In genomic region chr13:39415403-39415802, GRCh38 we compare ENCODE assay signal across 8 cellular contexts.
DNase-seq lines count a peak whose midpoint lies in the region; ATAC-seq, FAIRE-seq and TF ChIP-seq lines count a peak whose summit lies in the region.

No MANE protein-coding gene starts in this region.

- no peaks in the 10 kb centered on the region for H3K9me3 ChIP-seq in SJSA1 (replicated peaks)

- CTCF ChIA-PET in activated CD4-positive, alpha-beta T cell treated with anti-CD3 and anti-CD28 coated beads for 36 hours (lab: Charles Lee) = interaction anchor here (0.6 to 2.2 kb wide), 6 partner anchors 10 to 240 kb away, joined by 3 to 6 read pairs (median 4); partner anchors contain the start of gene COG6

- H3K27me3 Mint-ChIP-seq in activated CD4-positive, alpha-beta T cell treated with anti-CD3 and anti-CD28 coated beads for 36 hours = peaks cover 16% of the 10 kb centered on the region
- H3K27me3 Mint-ChIP-seq in activated CD4-positive, alpha-beta T cell treated with anti-CD3 and anti-CD28 coated beads, Interleukin-2, amount 10 ng/mL, durations not matched to agents 24 days and 14 days = peaks cover 9% of the 10 kb centered on the region

- no peak for ATAC-seq in activated CD4-positive, alpha-beta T cell treated with anti-CD3 and anti-CD28 coated beads for 36 hours
- ATAC-seq in stimulated activated effector memory CD8-positive, alpha-beta T cell treated with anti-CD3 and anti-CD28 coated beads, Interleukin-12 subunit alpha, Interleukin-12 subunit beta, amount 100 ng/mL, for 72 hours = no peak

- intact Hi-C loops in activated CD4-positive, alpha-beta T cell treated with anti-CD3 and anti-CD28 coated beads for 36 hours (cut with DNase I, micrococcal nuclease) = loop anchor here (5.0 to 10.0 kb wide), 2 partner anchors 197 to 199 kb away; no protein-coding TSS in a partner anchor
- intact Hi-C loops in activated CD4-positive, alpha-beta T cell treated with anti-CD3 and anti-CD28 coated beads, Interleukin-2, amount 10 ng/mL, durations not matched to agents 24 days and 14 days (cut with micrococcal nuclease) = no loop called here

- FAIRE-seq in frontal cortex (lab: Jason Lieb, UNC) = no peak

- H3K27ac Mint-ChIP-seq in activated CD4-positive, alpha-beta T cell treated with anti-CD3 and anti-CD28 coated beads for 36 hours = no peak overlapping the region
- H3K27ac Mint-ChIP-seq in activated CD4-positive, alpha-beta T cell treated with anti-CD3 and anti-CD28 coated beads, Interleukin-2, amount 10 ng/mL, durations not matched to agents 24 days and 14 days = no peak overlapping the region
- no peak overlapping the region for H3K27ac Mint-ChIP-seq in stimulated activated effector memory CD8-positive, alpha-beta T cell treated with anti-CD3 and anti-CD28 coated beads, Interleukin-12 subunit alpha, Interleukin-12 subunit beta, amount 100 ng/mL, for 72 hours

- peaks cover 38% of the 10 kb centered on the region for H3K4me1 ChIP-seq in SJSA1 (replicated peaks)

- H3K36me3 ChIP-seq in SJSA1 = no peaks in the 10 kb centered on the region

- no peaks in the 10 kb centered on the region for H3K9me3 Mint-ChIP-seq in activated CD4-positive, alpha-beta T cell treated with anti-CD3 and anti-CD28 coated beads for 36 hours (ENCODE audit: low read depth)
- no peaks in the 10 kb centered on the region for H3K9me3 Mint-ChIP-seq in activated CD4-positive, alpha-beta T cell treated with anti-CD3 and anti-CD28 coated beads, Interleukin-2, amount 10 ng/mL, durations not matched to agents 24 days and 14 days
- no peaks in the 10 kb centered on the region for H3K9me3 Mint-ChIP-seq in stimulated activated effector memory CD8-positive, alpha-beta T cell treated with anti-CD3 and anti-CD28 coated beads, Interleukin-12 subunit alpha, Interleukin-12 subunit beta, amount 100 ng/mL, for 72 hours

- no peak overlapping the region for H3K4me3 Mint-ChIP-seq in activated CD4-positive, alpha-beta T cell treated with anti-CD3 and anti-CD28 coated beads for 36 hours
- H3K4me3 Mint-ChIP-seq in activated CD4-positive, alpha-beta T cell treated with anti-CD3 and anti-CD28 coated beads, Interleukin-2, amount 10 ng/mL, durations not matched to agents 24 days and 14 days = no peak overlapping the region
- no peak overlapping the region for H3K4me3 Mint-ChIP-seq in stimulated activated effector memory CD8-positive, alpha-beta T cell treated with anti-CD3 and anti-CD28 coated beads, Interleukin-12 subunit alpha, Interleukin-12 subunit beta, amount 100 ng/mL, for 72 hours

- POLR2A ChIA-PET in activated CD4-positive, alpha-beta T cell treated with anti-CD3 and anti-CD28 coated beads for 36 hours (lab: Charles Lee) = no interaction called here

- H3K27ac ChIP-seq in SJSA1 = no peak overlapping the region

- no peak for TF ChIP-seq CTCF in GM10266 (IDR thresholded peaks at IDR 0.05; ENCODE audit: control insufficient read depth, insufficient read depth, low read depth, missing control alignments)

- H3K4me1 Mint-ChIP-seq in activated CD4-positive, alpha-beta T cell treated with anti-CD3 and anti-CD28 coated beads for 36 hours = no peaks in the 10 kb centered on the region
- H3K4me1 Mint-ChIP-seq in activated CD4-positive, alpha-beta T cell treated with anti-CD3 and anti-CD28 coated beads, Interleukin-2, amount 10 ng/mL, durations not matched to agents 24 days and 14 days = no peaks in the 10 kb centered on the region
- no peaks in the 10 kb centered on the region for H3K4me1 Mint-ChIP-seq in stimulated activated effector memory CD8-positive, alpha-beta T cell treated with anti-CD3 and anti-CD28 coated beads, Interleukin-12 subunit alpha, Interleukin-12 subunit beta, amount 100 ng/mL, for 72 hours

- DNase-seq in activated CD4-positive, alpha-beta T cell treated with anti-CD3 and anti-CD28 coated beads for 36 hours = peak; percentile 30
- DNase-seq in activated CD4-positive, alpha-beta T cell treated with anti-CD3 and anti-CD28 coated beads, Interleukin-2, amount 10 ng/mL, durations not matched to agents 24 days and 14 days = no peak
- DNase-seq in SJSA1 (ENCODE audit: low read depth in 1 of 2, low spot score in 2 of 2) (peak; percentile 29 to 52), foreskin melanocyte (peak; percentile 35), renal cortical epithelial cell (ENCODE audit: low read depth) (peak; percentile 50), GM10266 (ENCODE audit: extremely low spot score) (no peak), frontal cortex (ENCODE audit: low spot score in 2 of 2) (no peak)
- DNase-seq in stimulated activated effector memory CD8-positive, alpha-beta T cell treated with anti-CD3 and anti-CD28 coated beads, Interleukin-12 subunit alpha, Interleukin-12 subunit beta, amount 100 ng/mL, for 72 hours (ENCODE audit: low spot score in 2 of 2) = no peak

- H3K36me3 Mint-ChIP-seq in activated CD4-positive, alpha-beta T cell treated with anti-CD3 and anti-CD28 coated beads for 36 hours (ENCODE audit: low read depth) = no peaks in the 10 kb centered on the region
- no peaks in the 10 kb centered on the region for H3K36me3 Mint-ChIP-seq in activated CD4-positive, alpha-beta T cell treated with anti-CD3 and anti-CD28 coated beads, Interleukin-2, amount 10 ng/mL, durations not matched to agents 24 days and 14 days (ENCODE audit: low read depth)
- no peaks in the 10 kb centered on the region for H3K36me3 Mint-ChIP-seq in stimulated activated effector memory CD8-positive, alpha-beta T cell treated with anti-CD3 and anti-CD28 coated beads, Interleukin-12 subunit alpha, Interleukin-12 subunit beta, amount 100 ng/mL, for 72 hours

- no peak overlapping the region for H3K4me3 ChIP-seq in SJSA1

- no peaks in the 10 kb centered on the region for H3K27me3 ChIP-seq in SJSA1 (replicated peaks)

Comparison
In these comparisons a context has a peak if more than half of its experiments do, and no peak if none do; other contexts are left out.
1. DNase-seq: peak in activated CD4-positive, alpha-beta T cell treated with anti-CD3 and anti-CD28 coated beads for 36 hours (single experiment), SJSA1 (2 of 2), foreskin melanocyte (single experiment) and renal cortical epithelial cell (single experiment); none in activated CD4-positive, alpha-beta T cell treated with anti-CD3 and anti-CD28 coated beads, Interleukin-2, amount 10 ng/mL, durations not matched to agents 24 days and 14 days (single experiment), stimulated activated effector memory CD8-positive, alpha-beta T cell treated with anti-CD3 and anti-CD28 coated beads, Interleukin-12 subunit alpha, Interleukin-12 subunit beta, amount 100 ng/mL, for 72 hours (0 of 2), GM10266 (single experiment) and frontal cortex (0 of 2).